13 cellular contexts compared by ENCODE assay signal in genomic region chr10:97718178-97718577, GRCh38. TPM values are rescaled to one million over a fixed set of nuclear protein-coding genes. Genes with fewer than 3 reads are reported as not detected.
DNase-seq lines count a peak whose midpoint lies in the region; ATAC-seq and TF ChIP-seq lines count a peak whose summit lies in the region.
"Had no signal": no experiment of that assay in that cellular context is flagged by ENCODE, and none has a peak within 500 bp of the region (broad histone marks: within the 10 kb centered on the region; RNA-seq: fewer than 3 reads in every experiment).

No MANE protein-coding gene starts in this region.

- BruUV-seq in PC-9 (replicated peaks; lab: Mats Ljungman, UMichigan), result no TSS peak

- H3K36me3 ChIP-seq in BE2C (peaks cover 10% of the 10 kb centered on the region), PC-9 (ENCODE audit: low read depth) (no peaks in the 10 kb centered on the region), esophagus (ENCODE audit: control insufficient read depth in 2 of 2, insufficient read depth in 2 of 2, low read length in 1 of 2) (no peaks in the 10 kb centered on the region)

- TF ChIP-seq CTCF in BE2C (IDR thresholded peaks at IDR 0.05; ENCODE audit: low read depth, low read length) (no peak), PC-9 (conservative IDR thresholded peaks at IDR 0.05) (no peak)

- H3K9me2 ChIP-seq in PC-9 (ENCODE audit: insufficient read depth), result no peaks in the 10 kb centered on the region

- H3K4me1 ChIP-seq in BE2C (peaks cover 25% of the 10 kb centered on the region), PC-9 (replicated peaks; ENCODE audit: insufficient read depth) (peaks cover 46% of the 10 kb centered on the region), esophagus (ENCODE audit: control insufficient read depth in 2 of 2, insufficient read depth in 2 of 2, low read length in 1 of 2) (peaks cover 2 to 18% of the 10 kb centered on the region in 2 donors)

- H3F3A ChIP-seq in PC-9 (ENCODE audit: insufficient read depth, low read depth), result peaks cover 24% of the 10 kb centered on the region

- H3K27me3 ChIP-seq in BE2C (no peaks in the 10 kb centered on the region), PC-9 (ENCODE audit: insufficient read depth, low read depth) (no peaks in the 10 kb centered on the region), esophagus (ENCODE audit: control insufficient read depth in 1 of 2, insufficient read depth in 2 of 2, low read length in 2 of 2) (no peaks in the 10 kb centered on the region)

- POLR2A ChIA-PET in PC-9 (lab: Charles Lee; ENCODE audit: unreplicated experiment), result interaction anchor here (0.7 kb wide), 1 partner anchor 31 kb away, joined by 4 read pairs; the partner anchor contains the start of gene AVPI1

- peak; percentile 52 for DNase-seq in BE2C
- DNase-seq in PC-9, result no peak
- peak in 47 of 56 donors; percentile 12 to 76 (median 43) for DNase-seq in nucleus accumbens (lab: John Stamatoyannopoulos, UW)
- no peak for DNase-seq in activated naive CD4-positive, alpha-beta T cell (lab: John Stamatoyannopoulos, UW)
- DNase-seq in activated CD4-positive, alpha-beta T cell treated with anti-CD3 and anti-CD28 coated beads for 4 hours, result no peak
- no peak for DNase-seq in dedifferentiated amniotic fluid mesenchymal stem cell (ENCODE audit: extremely low spot score)
- DNase-seq: NCI-H446 treated with DMSO at 0.1 percent for 48 hours; stimulated activated CD4-positive, alpha-beta T cell treated with anti-CD3 and anti-CD28 coated beads, Interleukin-4, amount 100 ng/mL, for 1 hour had no signal

- intact Hi-C loops in PC-9 (cut with micrococcal nuclease; ENCODE audit: unreplicated experiment), result loop anchor here (2.0 to 10.0 kb wide), 2 partner anchors 31 to 313 kb away; partner anchors contain the start of genes AVPI1 and RRP12

- WGBS in esophagus, 2 donors, result 46 to 58% methylated on average over 6 of the region's 6 CpGs

- peak overlapping the region; percentile 59 for H3K27ac ChIP-seq in PC-9
- H3K27ac ChIP-seq in esophagus (ENCODE audit: low read depth in 2 of 2, low read length in 1 of 2), result peak overlapping the region; percentile 44 to 84

- H3K4me3 ChIP-seq in BE2C (ENCODE audit: low read depth, low read length) (peak overlapping the region; percentile 19; the same call in 1 of the 2 replicates), PC-9 (no peak overlapping the region), esophagus (ENCODE audit: low read depth in 1 of 2, low read length in 2 of 2) (no peak overlapping the region)

- ATAC-seq in GM21367 (IDR thresholded peaks at IDR 0.05; ENCODE audit: unreplicated experiment), result no peak
- ATAC-seq: activated CD4-positive, CD25-positive, alpha-beta regulatory T cell treated with anti-CD3 and anti-CD28 coated beads, Interleukin-2, amount 50 U/mL, for 24 hours had no signal

- peaks cover 39% of the 10 kb centered on the region for H3K79me2 ChIP-seq in PC-9 (ENCODE audit: low read depth)

- H3K4me2 ChIP-seq in PC-9, result peak overlapping the region; percentile 86

- CTCF ChIA-PET in PC-9 (lab: Charles Lee), result interaction anchor here (1.5 kb wide), 1 partner anchor 9 kb away, joined by 12 read pairs; no protein-coding TSS in a partner anchor

- H3K9me3 ChIP-seq in BE2C, result no peaks in the 10 kb centered on the region
- H3K9me3 ChIP-seq in PC-9 (ENCODE audit: insufficient read depth, low read depth), result no peaks in the 10 kb centered on the region
- H3K9me3 ChIP-seq in esophagus (ENCODE audit: control insufficient read depth in 2 of 2, insufficient read depth in 1 of 2, low read depth in 1 of 2, low read length in 1 of 2), result no peaks in the 10 kb centered on the region

- H2AFZ ChIP-seq in PC-9, result no peak overlapping the region

- no peaks in the 10 kb centered on the region for H4K20me1 ChIP-seq in PC-9 (ENCODE audit: insufficient read depth)

RNA-seq across cellular contexts. Expression of gene MARVELD1, which starts 4.6 kb away (rescaled TPM):
- polyA plus RNA-seq in BE2C (2012; ENCODE audit: insufficient read depth, insufficient read length, low read depth), result 37.4 TPM
- total RNA-seq in PC-9 (2021), result 33.1 and 40.1 TPM in 2 replicates
- 1 to 10 TPM; 6.4 to 9.6 TPM for polyA plus RNA-seq in esophagus

RNA-seq across cellular contexts. Expression of gene ZFYVE27, which starts 18.8 kb away (rescaled TPM):
- polyA plus RNA-seq in BE2C (2012; ENCODE audit: insufficient read depth, insufficient read length, low read depth), result 42.3 TPM
- 21.6 and 24.7 TPM in 2 replicates for total RNA-seq in PC-9 (2021)
- polyA plus RNA-seq in esophagus, result 10 to 100 TPM in 1 of 2 donors, 1 to 10 TPM in 1; 9.6 to 14.3 TPM

RNA-seq across cellular contexts. Expression of gene AVPI1, which starts 31.1 kb away (rescaled TPM):
- 10.0 TPM for polyA plus RNA-seq in BE2C (2012; ENCODE audit: insufficient read depth, insufficient read length, low read depth)
- total RNA-seq in PC-9 (2021), result 20.5 and 22.4 TPM in 2 replicates
- polyA plus RNA-seq in esophagus, result 10 to 100 TPM in 1 of 2 donors, 1 to 10 TPM in 1; 9.8 to 15.3 TPM

RNA-seq across cellular contexts. Expression of gene SFRP5, which starts 53.6 kb away (rescaled TPM):
- polyA plus RNA-seq in BE2C (2012; ENCODE audit: insufficient read depth, insufficient read length, low read depth), result not detected
- not detected in 2 replicates for total RNA-seq in PC-9 (2021)
- polyA plus RNA-seq in esophagus, result under 1 TPM; 0.65 to 0.88 TPM
- total RNA-seq: endothelial cell of umbilical vein had no signal
- polyA plus RNA-seq: BJ, endothelial cell of umbilical vein had no signal

Comparison
In these comparisons a context has a peak if more than half of its experiments do, and no peak if none do; other contexts are left out.
1. DNase-seq: peak in BE2C (single experiment) and nucleus accumbens (47 of 56); none in PC-9 (0 of 2), activated naive CD4-positive, alpha-beta T cell (0 of 4), activated CD4-positive, alpha-beta T cell treated with anti-CD3 and anti-CD28 coated beads for 4 hours (0 of 2) and dedifferentiated amniotic fluid mesenchymal stem cell (single experiment).